In the genomic region with DNA sequence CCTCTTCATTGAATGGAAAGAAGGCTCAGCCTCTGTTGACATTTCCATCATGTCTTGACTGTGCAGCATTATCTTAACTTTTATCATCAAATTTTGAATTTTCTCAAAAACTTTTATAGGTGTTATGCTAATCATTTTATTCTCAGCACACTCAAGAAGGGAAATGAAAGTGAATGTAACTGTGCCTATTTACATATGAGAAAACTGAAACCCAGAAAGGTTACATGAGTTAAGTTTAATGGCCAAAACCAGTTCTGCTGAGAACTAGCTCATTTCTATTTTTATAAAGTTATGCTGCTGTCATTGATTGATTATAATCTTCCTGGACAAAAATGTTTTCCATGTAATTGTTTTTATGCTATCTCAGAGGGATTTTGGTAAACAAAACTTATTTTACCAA, we compare ENCODE assay signal across 23 cellular contexts.
DNase-seq lines count a peak whose midpoint lies in the region; ATAC-seq and TF ChIP-seq lines count a peak whose summit lies in the region.
"Had no signal": no experiment of that assay in that cellular context is flagged by ENCODE, and none has a peak within 500 bp of the region (broad histone marks: within the 10 kb centered on the region; RNA-seq: fewer than 3 reads in every experiment).

No MANE protein-coding gene starts in this region.

- H3K4me3 Mint-ChIP-seq in T-helper 17 cell = no peak overlapping the region
- H3K4me3 Mint-ChIP-seq: activated B cell treated with CpG ODN at 0.5 μM for 24 hours; activated CD8-positive, alpha-beta memory T cell treated with anti-CD3 and anti-CD28 coated beads, Interleukin-2, amount 10 ng/mL, durations not matched to agents 7 days and 5 days; T-cell had no signal

- H3K27ac ChIP-seq in ACC112 (ENCODE audit: low read depth, low read length) (no peak overlapping the region), Peyer's patch (no peak overlapping the region)
- H3K27ac ChIP-seq: 22Rv1; BLaER1 treated with 17β-estradiol and CSF1 and Interleukin-3, amounts not matched to agents 10 nM and 100 nM; upper lobe of right lung had no signal

- H3K4me1 ChIP-seq in ACC112 (ENCODE audit: control insufficient read depth, insufficient read depth, low read length, unreplicated experiment) = no peaks in the 10 kb centered on the region
- no peaks in the 10 kb centered on the region for H3K4me1 ChIP-seq in Peyer's patch
- H3K4me1 ChIP-seq: upper lobe of right lung had no signal

- H3K36me3 Mint-ChIP-seq in T-helper 17 cell (ENCODE audit: low read depth) = no peaks in the 10 kb centered on the region
- H3K36me3 Mint-ChIP-seq: activated CD8-positive, alpha-beta memory T cell treated with anti-CD3 and anti-CD28 coated beads, Interleukin-2, amount 10 ng/mL, durations not matched to agents 7 days and 5 days; T-cell had no signal

- no peak for TF ChIP-seq POLR2A in Peyer's patch (IDR thresholded peaks at IDR 0.05)

- H3K36me3 ChIP-seq in ACC112 (ENCODE audit: insufficient read depth, low read length) (no peaks in the 10 kb centered on the region), Peyer's patch (no peaks in the 10 kb centered on the region)
- H3K36me3 ChIP-seq: BLaER1 treated with 17β-estradiol and CSF1 and Interleukin-3, amounts not matched to agents 10 nM and 100 nM; upper lobe of right lung had no signal

- ATAC-seq in GM19397 (IDR thresholded peaks at IDR 0.05; ENCODE audit: unreplicated experiment) (peak; percentile 80), HG02610 (IDR thresholded peaks at IDR 0.05; ENCODE audit: unreplicated experiment) (peak; percentile 90), HG03442 (IDR thresholded peaks at IDR 0.05; ENCODE audit: unreplicated experiment) (peak; percentile 50), T-helper 17 cell (no peak)
- ATAC-seq: activated CD8-positive, alpha-beta memory T cell treated with anti-CD3 and anti-CD28 coated beads, Interleukin-2, amount 10 ng/mL, durations not matched to agents 7 days and 5 days; left cardiac atrium; stimulated activated naive CD8-positive, alpha-beta T cell treated with anti-CD3 and anti-CD28 coated beads, Interleukin-15, Interleukin-2, amounts not matched to agents 100 U/mL and 50 U/mL, for 24 hours; T-cell; upper lobe of right lung had no signal

- no peaks in the 10 kb centered on the region for H3K79me2 ChIP-seq in ACC112 (ENCODE audit: control insufficient read depth, insufficient read depth, low read length, unreplicated experiment)

- H3K4me1 Mint-ChIP-seq in T-helper 17 cell = no peaks in the 10 kb centered on the region
- H3K4me1 Mint-ChIP-seq: activated CD8-positive, alpha-beta memory T cell treated with anti-CD3 and anti-CD28 coated beads, Interleukin-2, amount 10 ng/mL, durations not matched to agents 7 days and 5 days; T-cell had no signal

- no peak for DNase-seq in Peyer's patch
- no peak for DNase-seq in HK-2 (ENCODE audit: unreplicated experiment)
- no peak for DNase-seq in T-helper 17 cell
- DNase-seq in glomerular visceral epithelial cell (ENCODE audit: extremely low spot score) = no peak
- DNase-seq: activated B cell treated with CpG ODN at 0.5 μM for 24 hours; activated CD8-positive, alpha-beta memory T cell treated with anti-CD3 and anti-CD28 coated beads, Interleukin-2, amount 10 ng/mL, durations not matched to agents 7 days and 5 days; activated effector memory CD4-positive, alpha-beta T cell treated with Interleukin-2 at 50 U/mL for 16 hours; cerebellar nuclear complex; DMS153; GOT3; left cardiac atrium; NCI-H146; NK-92 treated with Interleukin-12 subunit alpha and Interleukin-12 subunit beta, amount 100 ng/mL, for 24 hours; stimulated activated CD4-positive, alpha-beta T cell treated with anti-CD3 and anti-CD28 coated beads, Interleukin-15, amount 100 ng/mL, for 24 hours; stimulated activated naive CD8-positive, alpha-beta T cell treated with anti-CD3 and anti-CD28 coated beads, Interleukin-15, Interleukin-2, amounts not matched to agents 100 U/mL and 50 U/mL, for 24 hours; T-cell; upper lobe of right lung had no signal

- H3K9me3 ChIP-seq in Peyer's patch = no peaks in the 10 kb centered on the region
- H3K9me3 ChIP-seq in T-helper 17 cell (ENCODE audit: control insufficient read depth, low read length, poor library complexity, severe bottlenecking) = no peaks in the 10 kb centered on the region
- H3K9me3 ChIP-seq: BLaER1 treated with 17β-estradiol and CSF1 and Interleukin-3, amounts not matched to agents 10 nM and 100 nM; upper lobe of right lung had no signal

- no peak overlapping the region for H3K27ac Mint-ChIP-seq in T-helper 17 cell
- H3K27ac Mint-ChIP-seq: activated B cell treated with CpG ODN at 0.5 μM for 24 hours; activated CD8-positive, alpha-beta memory T cell treated with anti-CD3 and anti-CD28 coated beads, Interleukin-2, amount 10 ng/mL, durations not matched to agents 7 days and 5 days; T-cell had no signal

- peak overlapping the region; percentile 69 for H3K4me3 ChIP-seq in ACC112 (ENCODE audit: low read depth, low read length)
- H3K4me3 ChIP-seq in Peyer's patch = no peak overlapping the region
- H3K4me3 ChIP-seq: BLaER1 treated with 17β-estradiol and CSF1 and Interleukin-3, amounts not matched to agents 10 nM and 100 nM; upper lobe of right lung had no signal

- peak overlapping the region; percentile 77 for H2AFZ ChIP-seq in ACC112 (ENCODE audit: low read length, unreplicated experiment)

- H3K27me3 ChIP-seq in ACC112 (ENCODE audit: insufficient read depth, low read length) = no peaks in the 10 kb centered on the region
- no peaks in the 10 kb centered on the region for H3K27me3 ChIP-seq in Peyer's patch
- H3K27me3 ChIP-seq: BLaER1 treated with 17β-estradiol and CSF1 and Interleukin-3, amounts not matched to agents 10 nM and 100 nM; upper lobe of right lung had no signal

- TF ChIP-seq CTCF in Peyer's patch (IDR thresholded peaks at IDR 0.05) = no peak

- no peaks in the 10 kb centered on the region for H3K27me3 Mint-ChIP-seq in T-helper 17 cell
- H3K27me3 Mint-ChIP-seq: activated B cell treated with CpG ODN at 0.5 μM for 24 hours; activated CD8-positive, alpha-beta memory T cell treated with anti-CD3 and anti-CD28 coated beads, Interleukin-2, amount 10 ng/mL, durations not matched to agents 7 days and 5 days; T-cell had no signal
